In the genomic region with DNA sequence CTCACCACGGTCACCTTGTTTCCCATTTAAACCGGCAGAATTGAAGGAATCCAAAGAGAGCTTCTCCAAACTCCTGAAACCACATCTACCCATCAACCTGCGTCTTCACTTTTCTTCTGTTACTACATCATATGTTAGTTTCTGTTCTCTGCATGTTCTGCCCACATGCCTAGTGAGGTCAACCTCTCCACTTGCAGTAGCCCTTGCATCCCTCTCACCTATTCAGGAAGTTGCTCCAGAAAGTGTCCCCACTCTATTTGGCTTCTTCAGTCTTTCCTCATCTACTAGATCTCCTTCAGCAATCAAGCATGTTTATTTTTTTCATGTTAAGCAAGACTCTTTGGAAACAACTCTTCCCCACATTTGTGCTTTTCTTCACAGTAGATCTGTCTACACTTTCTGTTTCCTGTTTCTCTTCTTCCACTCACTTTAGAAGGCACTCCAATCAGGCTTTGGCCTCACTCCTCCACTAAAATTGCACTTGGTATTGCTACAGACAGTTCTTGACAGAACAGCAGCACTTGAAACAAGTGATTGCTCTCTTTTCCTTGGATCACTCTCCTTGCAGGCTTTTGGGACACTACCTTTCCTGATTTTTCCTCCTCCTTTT, we compare ENCODE assay signal across 18 cellular contexts. TPM values are rescaled to one million over a fixed set of nuclear protein-coding genes. Genes with fewer than 3 reads are reported as not detected.
DNase-seq lines count a peak whose midpoint lies in the region; TF ChIP-seq lines count a peak whose summit lies in the region.
"Had no signal": no experiment of that assay in that cellular context is flagged by ENCODE, and none has a peak within 500 bp of the region (broad histone marks: within the 10 kb centered on the region; RNA-seq: fewer than 3 reads in every experiment).

No MANE protein-coding gene starts in this region.

- peak overlapping the region in 1 of 2 experiments; percentile 4 for H3K4me3 ChIP-seq in neutrophil (ENCODE audit: low read depth in 1 of 2, low read length in 1 of 2)
- H3K4me3 ChIP-seq in SK-N-SH (ENCODE audit: low read depth in 2 of 2, low read length in 1 of 2) = no peak overlapping the region

- H3K9me3 ChIP-seq in neutrophil (no peaks in the 10 kb centered on the region), SK-N-SH (no peaks in the 10 kb centered on the region)

- peaks cover 4% of the 10 kb centered on the region for H3F3A ChIP-seq in SK-N-SH (replicated peaks; ENCODE audit: insufficient read depth)

- H4K20me1 ChIP-seq in SK-N-SH (ENCODE audit: insufficient read depth) = no peaks in the 10 kb centered on the region

- no peak for TF ChIP-seq EP300 in SK-N-SH (IDR thresholded peaks at IDR 0.05; ENCODE audit: borderline replicate concordance in 1 of 2, low read depth in 1 of 2, low read length in 1 of 2)

- no peaks in the 10 kb centered on the region for H3K79me2 ChIP-seq in SK-N-SH (ENCODE audit: insufficient read depth)

- no peak overlapping the region for H3K9ac ChIP-seq in SK-N-SH

- no peaks in the 10 kb centered on the region for H3K27me3 ChIP-seq in neutrophil
- no peaks in the 10 kb centered on the region for H3K27me3 ChIP-seq in SK-N-SH (ENCODE audit: insufficient read depth)

- DNase-seq in SIG-M5 treated with dmso at 0.1 percent for 504 hours (lab: John Stamatoyannopoulos, UW; ENCODE audit: unreplicated experiment) (peak; percentile 35), SIG-M5 (lab: John Stamatoyannopoulos, UW) (no peak), MV-4-11 (lab: John Stamatoyannopoulos, UW) (peak; percentile 50), H4 (ENCODE audit: low spot score) (no peak), germinal center (ENCODE audit: low spot score) (no peak), SK-N-SH (no peak)
- DNase-seq: C1 segment of cervical spinal cord; Calu3; CD4-positive, alpha-beta memory T cell; COR-L47; DMS53; DMS79 treated with DMSO at 0.1 percent for 48 hours; GF-D8; GOT3; H7; HCEC 1CT had no signal

- CTCF ChIA-PET in SK-N-SH (lab: Yijun Ruan, JAX) = no interaction called here

- TF ChIP-seq CTCF in neutrophil (IDR thresholded peaks at IDR 0.05) (no peak), SK-N-SH (IDR thresholded peaks at IDR 0.05) (no peak)

- POLR2A ChIA-PET in SK-N-SH (lab: Yijun Ruan, JAX) = no interaction called here

- H3K9me2 ChIP-seq in SK-N-SH = no peaks in the 10 kb centered on the region

- H3K4me2 ChIP-seq in SK-N-SH = no peak overlapping the region

- TF ChIP-seq RAD21 in SK-N-SH (IDR thresholded peaks at IDR 0.05; ENCODE audit: low read length) = no peak

- H3K36me3 ChIP-seq in neutrophil (peaks cover 92% of the 10 kb centered on the region), SK-N-SH (replicated peaks in 1 of 2; ENCODE audit: control insufficient read depth in 1 of 2, insufficient read depth in 2 of 2, low read length in 1 of 2) (peaks cover 5 to 12% of the 10 kb centered on the region in 2 experiments)

- 24% methylated on average over 3 of the region's 3 CpGs for WGBS in SK-N-SH (ENCODE audit: low lambda C conversion rate)

- H3K4me1 ChIP-seq in neutrophil (ENCODE audit: control insufficient read depth in 1 of 2, insufficient read depth in 1 of 2, low read depth in 1 of 2, low read length in 1 of 2) = peaks cover 35 to 41% of the 10 kb centered on the region in 2 experiments
- no peaks in the 10 kb centered on the region for H3K4me1 ChIP-seq in SK-N-SH (ENCODE audit: control insufficient read depth in 1 of 2, insufficient read depth in 2 of 2, low read depth in 1 of 2, low read length in 1 of 2)

- no peak overlapping the region for H2AFZ ChIP-seq in SK-N-SH (ENCODE audit: low read depth)

- H3K27ac ChIP-seq in neutrophil = peak overlapping the region; percentile 78
- no peak overlapping the region for H3K27ac ChIP-seq in SK-N-SH (ENCODE audit: low read depth in 2 of 2, low read length in 1 of 2)

TF ChIP-seq in SK-N-SH, 30 proteins besides CTCF, POLR2A, EP300 and RAD21:
- no peak for TF ChIP-seq TAF1 (IDR thresholded peaks at IDR 0.05; ENCODE audit: borderline replicate concordance, low read depth, low read length)
- no peak for TF ChIP-seq MXI1 (IDR thresholded peaks at IDR 0.05; ENCODE audit: low read depth, low read length)
- no peak for TF ChIP-seq JUND (IDR thresholded peaks at IDR 0.05)
- TF ChIP-seq NRF1 (IDR thresholded peaks at IDR 0.05; ENCODE audit: low read depth, low read length) = no peak
- TF ChIP-seq GABPA (IDR thresholded peaks at IDR 0.05; ENCODE audit: low read depth) = no peak
- TF ChIP-seq MEF2A (IDR thresholded peaks at IDR 0.05; ENCODE audit: borderline replicate concordance, low read depth) = no peak
- TF ChIP-seq, protein P1, sequence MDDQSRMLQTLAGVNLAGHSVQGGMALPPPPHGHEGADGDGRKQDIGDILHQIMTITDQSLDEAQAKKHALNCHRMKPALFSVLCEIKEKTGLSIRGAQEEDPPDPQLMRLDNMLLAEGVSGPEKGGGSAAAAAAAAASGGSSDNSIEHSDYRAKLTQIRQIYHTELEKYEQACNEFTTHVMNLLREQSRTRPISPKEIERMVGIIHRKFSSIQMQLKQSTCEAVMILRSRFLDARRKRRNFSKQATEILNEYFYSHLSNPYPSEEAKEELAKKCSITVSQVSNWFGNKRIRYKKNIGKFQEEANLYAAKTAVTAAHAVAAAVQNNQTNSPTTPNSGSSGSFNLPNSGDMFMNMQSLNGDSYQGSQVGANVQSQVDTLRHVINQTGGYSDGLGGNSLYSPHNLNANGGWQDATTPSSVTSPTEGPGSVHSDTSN (IDR thresholded peaks at IDR 0.05) = no peak
- no peak for TF ChIP-seq FOXM1 (IDR thresholded peaks at IDR 0.05; ENCODE audit: low read depth)
- no peak for TF ChIP-seq GATA2 (CRISPR knock-in tag; IDR thresholded peaks at IDR 0.05)
- TF ChIP-seq TEAD4 (IDR thresholded peaks at IDR 0.05; ENCODE audit: borderline replicate concordance, insufficient read depth) = no peak
- TF ChIP-seq, protein P2, sequence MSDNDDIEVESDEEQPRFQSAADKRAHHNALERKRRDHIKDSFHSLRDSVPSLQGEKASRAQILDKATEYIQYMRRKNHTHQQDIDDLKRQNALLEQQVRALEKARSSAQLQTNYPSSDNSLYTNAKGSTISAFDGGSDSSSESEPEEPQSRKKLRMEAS (IDR thresholded peaks at IDR 0.05; ENCODE audit: low read depth) = no peak
- TF ChIP-seq EZH2phosphoT487 (IDR thresholded peaks at IDR 0.05; ENCODE audit: borderline replicate concordance, low read depth) = no peak
- no peak for TF ChIP-seq SIN3A (IDR thresholded peaks at IDR 0.05; ENCODE audit: borderline replicate concordance, low read depth, low read length)
- no peak for TF ChIP-seq FOXJ3 (CRISPR knock-in tag; IDR thresholded peaks at IDR 0.05)
- TF ChIP-seq RFX5 (IDR thresholded peaks at IDR 0.05; ENCODE audit: low read length) = no peak
- TF ChIP-seq ELF1 (IDR thresholded peaks at IDR 0.05) = no peak
- no peak for TF ChIP-seq RCOR1 (IDR thresholded peaks at IDR 0.05; ENCODE audit: low read length)
- TF ChIP-seq POLR2AphosphoS5 (IDR thresholded peaks at IDR 0.05; ENCODE audit: low read depth, low read length) = no peak
- TF ChIP-seq RXRA (IDR thresholded peaks at IDR 0.05; ENCODE audit: borderline replicate concordance, low read depth) = no peak
- TF ChIP-seq CHD2 (IDR thresholded peaks at IDR 0.05; ENCODE audit: low read length, partially characterized antibody) = no peak
TF ChIP-seq in SK-N-SH: peak in this region for 0.

RNA-seq across cellular contexts. Expression of a gene that starts 7.5 kb away (rescaled TPM):
- total RNA-seq in H4 (2014; rRNA removed; shearing (Covaris generic)) = 19.3 and 21.2 TPM in 2 replicates
- 1.8 and 2.2 TPM in 2 replicates for polyA plus RNA-seq in SK-N-SH (2012; rRNA removed)
- 2.3 and 2.6 TPM in 2 replicates for polyA plus RNA-seq in SK-N-SH (2012; cell fraction: cytosol; rRNA removed)
- polyA plus RNA-seq in SK-N-SH (2012; cell fraction: nucleus; rRNA removed) = 2.0 and 5.5 TPM in 2 replicates
- total RNA-seq: G401, H7 had no signal

RNA-seq across cellular contexts. Expression of a gene that starts 22.9 kb away (rescaled TPM):
- total RNA-seq in H4 (2014; rRNA removed; shearing (Covaris generic)) = 24.0 and 36.5 TPM in 2 replicates
- 0.95 and 1.3 TPM in 2 replicates for polyA plus RNA-seq in SK-N-SH (2012; rRNA removed)
- 1.8 and 2.1 TPM in 2 replicates for polyA plus RNA-seq in SK-N-SH (2012; cell fraction: cytosol; rRNA removed)
- 0.46 and 1.1 TPM in 2 replicates for polyA plus RNA-seq in SK-N-SH (2012; cell fraction: nucleus; rRNA removed)
- total RNA-seq: G401 had no signal

Comparison
In these comparisons a context has a peak if more than half of its experiments do, and no peak if none do; other contexts are left out.
1. DNase-seq: peak in SIG-M5 treated with dmso at 0.1 percent for 504 hours (single experiment) and MV-4-11 (single experiment); none in SIG-M5 (single experiment), H4 (single experiment), germinal center (single experiment) and SK-N-SH (single experiment).